Comparison of ENCODE assay signal across 11 cellular contexts in the genomic region with DNA sequence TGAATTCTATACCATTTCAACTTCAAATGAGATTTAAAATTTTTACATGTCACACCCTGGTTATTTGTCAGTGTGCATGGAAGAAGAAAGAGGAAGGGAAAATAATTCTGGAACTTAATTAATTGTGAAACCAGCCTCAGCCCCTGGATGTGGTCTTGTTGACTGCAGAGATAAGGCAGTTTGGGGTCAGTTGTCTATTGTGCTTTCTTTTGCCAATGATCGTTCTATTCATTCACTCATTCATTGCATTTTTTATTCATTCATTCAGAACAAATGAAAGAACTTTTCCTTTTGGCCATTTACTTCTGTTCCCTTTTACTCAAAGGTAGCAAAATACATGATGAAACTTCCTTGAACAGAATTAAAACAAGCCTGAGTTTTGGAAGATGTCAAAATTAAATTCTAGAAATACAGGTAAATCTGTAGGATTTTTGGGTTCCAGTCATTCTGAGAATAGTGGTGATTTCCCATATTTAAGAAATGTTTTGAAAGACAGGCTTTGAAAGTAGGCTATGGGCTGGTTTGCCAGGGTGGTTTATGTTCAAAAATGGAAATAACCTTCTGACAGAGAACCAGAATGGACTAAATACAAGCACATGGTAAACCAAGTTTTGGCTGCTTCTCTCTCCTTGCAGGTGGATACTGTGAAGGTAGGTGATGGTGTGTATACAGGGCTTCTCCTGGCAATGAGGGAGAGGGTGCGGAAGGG. TPM values are rescaled to one million over a fixed set of nuclear protein-coding genes. Genes with fewer than 3 reads are reported as not detected.
A peak's percentile ranks its signal among the peaks of the same experiment; 100 is the strongest.
DNase-seq lines count a peak whose midpoint lies in the region; ATAC-seq, FAIRE-seq and TF ChIP-seq lines count a peak whose summit lies in the region.
"Had no signal": no experiment of that assay in that cellular context is flagged by ENCODE, and none has a peak within 500 bp of the region (broad histone marks: within the 10 kb centered on the region; RNA-seq: fewer than 3 reads in every experiment).

No MANE protein-coding gene starts in this region.

- no peaks in the 10 kb centered on the region for H3K9me3 Mint-ChIP-seq in endothelial cell (ENCODE audit: unreplicated experiment)

- H4K20me1 ChIP-seq in HepG2 (ENCODE audit: insufficient read depth, low read length) = no peaks in the 10 kb centered on the region
- H4K20me1 ChIP-seq in GM23248 (ENCODE audit: insufficient read depth) = no peaks in the 10 kb centered on the region

- H3K9ac ChIP-seq in HepG2 (ENCODE audit: insufficient read depth, low read depth, low read length) (no peak overlapping the region), GM23248 (no peak overlapping the region)

- H3K36me3 ChIP-seq in HepG2 (replicated peaks in 1 of 2; ENCODE audit: control insufficient read depth in 1 of 2, insufficient read depth in 2 of 2, low read length in 2 of 2) (no peaks in the 10 kb centered on the region), GM23248 (ENCODE audit: low read depth) (no peaks in the 10 kb centered on the region)

- H3K36me3 Mint-ChIP-seq in endothelial cell (ENCODE audit: low read depth, unreplicated experiment) = no peaks in the 10 kb centered on the region

- no peaks in the 10 kb centered on the region for H3K27me3 Mint-ChIP-seq in endothelial cell (ENCODE audit: unreplicated experiment)

- H3K27me3 ChIP-seq in HepG2 (ENCODE audit: control insufficient read depth in 1 of 2, insufficient read depth in 2 of 2, low read length in 2 of 2) (no peaks in the 10 kb centered on the region; a peak in 1 of 5 replicates), GM23248 (replicated peaks; ENCODE audit: insufficient read depth) (no peaks in the 10 kb centered on the region)

- H3K4me1 ChIP-seq in HepG2 (ENCODE audit: insufficient read depth, low read length) (no peaks in the 10 kb centered on the region), GM23248 (ENCODE audit: insufficient read depth) (no peaks in the 10 kb centered on the region)
- H3K4me1 ChIP-seq: foreskin keratinocyte had no signal

- TF ChIP-seq CTCF in GM12865 (IDR thresholded peaks at IDR 0.05; ENCODE audit: insufficient read depth, low read depth, low read length, missing control alignments) (no peak), HepG2 (CRISPR knock-in tag; IDR thresholded peaks at IDR 0.05) (no peak), endothelial cell (IDR thresholded peaks at IDR 0.05; ENCODE audit: unreplicated experiment) (no peak)

- H3K9me2 ChIP-seq in GM23248 (ENCODE audit: insufficient read depth) = no peaks in the 10 kb centered on the region

- TF ChIP-seq RAD21 in HepG2 (CRISPR knock-in tag; IDR thresholded peaks at IDR 0.05) = no peak

- no peak overlapping the region for H3K27ac Mint-ChIP-seq in endothelial cell (ENCODE audit: unreplicated experiment)

- no peak for FAIRE-seq in HepG2 (lab: Jason Lieb, UNC)
- FAIRE-seq: G401.6 had no signal

- H3K9me3 ChIP-seq in HepG2 (ENCODE audit: low read length) = no peaks in the 10 kb centered on the region
- H3K9me3 ChIP-seq in GM23248 (ENCODE audit: low read depth) = no peaks in the 10 kb centered on the region

- 45% methylated on average over 2 of the region's 2 CpGs for WGBS in HepG2 (ENCODE audit: low lambda C conversion rate)
- WGBS in GM23248 (ENCODE audit: low coverage in 1 of 2, low lambda C conversion rate in 2 of 2, missing lambda C conversion rate in 2 of 2), 2 experiments = 51 to 54% methylated on average over 2 of the region's 2 CpGs

- POLR2A ChIA-PET in HepG2 (lab: Yijun Ruan, JAX) = no interaction called here

- ATAC-seq in GM19035 (IDR thresholded peaks at IDR 0.05; ENCODE audit: unreplicated experiment) (peak; percentile 75), HG02763 (IDR thresholded peaks at IDR 0.05; ENCODE audit: unreplicated experiment) (peak; percentile 60), HepG2 (no peak)
- ATAC-seq: foreskin keratinocyte had no signal

- H3F3A ChIP-seq in GM23248 (ENCODE audit: insufficient read depth) = no peaks in the 10 kb centered on the region

- no peaks in the 10 kb centered on the region for H3K79me2 ChIP-seq in HepG2 (ENCODE audit: insufficient read depth, low read length)
- no peaks in the 10 kb centered on the region for H3K79me2 ChIP-seq in GM23248 (ENCODE audit: insufficient read depth)

- H2AFZ ChIP-seq in HepG2 (ENCODE audit: low read length) = no peak overlapping the region
- H2AFZ ChIP-seq in GM23248 = no peak overlapping the region

- H3K4me3 ChIP-seq in GM12865 (ENCODE audit: low read depth, low read length) = no peak overlapping the region
- H3K4me3 ChIP-seq in HepG2 (replicated peaks in 1 of 3; ENCODE audit: insufficient read depth in 1 of 3, low read depth in 2 of 3, low read length in 3 of 3) = no peak overlapping the region
- no peak overlapping the region for H3K4me3 ChIP-seq in GM23248

- CTCF ChIA-PET in HepG2 (lab: Yijun Ruan, JAX; ENCODE audit: low intra/inter-chr PET ratio, low total read pairs) = no interaction called here

- H3K4me1 Mint-ChIP-seq in endothelial cell (ENCODE audit: unreplicated experiment) = no peaks in the 10 kb centered on the region

- BruUV-seq in HepG2 (replicated peaks; lab: Mats Ljungman, UMichigan) = no TSS peak

- H3K27ac ChIP-seq in HepG2 (ENCODE audit: extremely low read length, insufficient read depth, low read length) = no peak overlapping the region
- no peak overlapping the region for H3K27ac ChIP-seq in GM23248
- H3K27ac ChIP-seq: foreskin keratinocyte had no signal

- H3K4me2 ChIP-seq in HepG2 (ENCODE audit: low read depth, low read length) (no peak overlapping the region), GM23248 (ENCODE audit: unreplicated experiment) (no peak overlapping the region)

- TF ChIP-seq POLR2A in HepG2 (IDR thresholded peaks at IDR 0.05; ENCODE audit: insufficient read depth in 1 of 2, low read depth in 2 of 2, low read length in 2 of 2) = no peak

- TF ChIP-seq EP300 in HepG2 (IDR thresholded peaks at IDR 0.05; ENCODE audit: low read depth in 2 of 2, low read length in 2 of 2) (no peak), HepG2 (CRISPR knock-in tag; IDR thresholded peaks at IDR 0.05; ENCODE audit: borderline replicate concordance) (no peak)

- intact Hi-C loops in HepG2 (cut with micrococcal nuclease; ENCODE audit: unreplicated experiment) = no loop called here

- H3K4me3 Mint-ChIP-seq in endothelial cell (ENCODE audit: unreplicated experiment) = no peak overlapping the region

- in situ Hi-C loops in HepG2 (cut with HindIII; ENCODE audit: extremely low pct_ligation_motif_present, low pct_unique_long_range_greater_than_20kb) (no loop called here), GM23248 (cut with MboI) (no loop called here)

- peak; percentile 63 for DNase-seq in GM12865 (ENCODE audit: low read depth)
- DNase-seq in MV-4-11 (lab: John Stamatoyannopoulos, UW) = peak; percentile 68
- no peak for DNase-seq in COLO668 (lab: John Stamatoyannopoulos, UW; ENCODE audit: unreplicated experiment)
- DNase-seq in HepG2 (ENCODE audit: low spot score) = no peak
- DNase-seq in GM23248 = no peak
- DNase-seq in endothelial cell (ENCODE audit: low spot score) = no peak
- DNase-seq: foreskin keratinocyte, NCI-H510A had no signal

TF ChIP-seq in HepG2, 621 proteins besides CTCF, POLR2A, EP300 and RAD21 (continues in another document):
- TF ChIP-seq PHF20 (CRISPR knock-in tag; IDR thresholded peaks at IDR 0.05) = no peak
- TF ChIP-seq, protein P1, sequence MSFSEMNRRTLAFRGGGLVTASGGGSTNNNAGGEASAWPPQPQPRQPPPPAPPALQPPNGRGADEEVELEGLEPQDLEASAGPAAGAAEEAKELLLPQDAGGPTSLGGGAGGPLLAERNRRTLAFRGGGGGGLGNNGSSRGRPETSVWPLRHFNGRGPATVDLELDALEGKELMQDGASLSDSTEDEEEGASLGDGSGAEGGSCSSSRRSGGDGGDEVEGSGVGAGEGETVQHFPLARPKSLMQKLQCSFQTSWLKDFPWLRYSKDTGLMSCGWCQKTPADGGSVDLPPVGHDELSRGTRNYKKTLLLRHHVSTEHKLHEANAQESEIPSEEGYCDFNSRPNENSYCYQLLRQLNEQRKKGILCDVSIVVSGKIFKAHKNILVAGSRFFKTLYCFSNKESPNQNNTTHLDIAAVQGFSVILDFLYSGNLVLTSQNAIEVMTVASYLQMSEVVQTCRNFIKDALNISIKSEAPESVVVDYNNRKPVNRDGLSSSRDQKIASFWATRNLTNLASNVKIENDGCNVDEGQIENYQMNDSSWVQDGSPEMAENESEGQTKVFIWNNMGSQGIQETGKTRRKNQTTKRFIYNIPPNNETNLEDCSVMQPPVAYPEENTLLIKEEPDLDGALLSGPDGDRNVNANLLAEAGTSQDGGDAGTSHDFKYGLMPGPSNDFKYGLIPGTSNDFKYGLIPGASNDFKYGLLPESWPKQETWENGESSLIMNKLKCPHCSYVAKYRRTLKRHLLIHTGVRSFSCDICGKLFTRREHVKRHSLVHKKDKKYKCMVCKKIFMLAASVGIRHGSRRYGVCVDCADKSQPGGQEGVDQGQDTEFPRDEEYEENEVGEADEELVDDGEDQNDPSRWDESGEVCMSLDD (CRISPR knock-in tag; IDR thresholded peaks at IDR 0.05; ENCODE audit: borderline replicate concordance) = no peak

RNA-seq across cellular contexts. Expression of a gene that starts 35.7 kb away (rescaled TPM):
- total RNA-seq in HepG2 (2016; rRNA removed; fragmentation: Illumina TruSeq; extraction: Trizol) = not detected in 2 replicates
- total RNA-seq in HepG2 (2016; cell fraction: cytosol; rRNA removed; fragmentation: Illumina TruSeq; extraction: Trizol; ENCODE audit: low read depth) = not detected in 2 replicates
- not detected in 2 replicates for total RNA-seq in HepG2 (2016; cell fraction: insoluble cytoplasmic fraction; rRNA removed; fragmentation: Illumina TruSeq; extraction: Trizol)
- not detected in 2 replicates for total RNA-seq in HepG2 (2016; cell fraction: membrane; rRNA removed; fragmentation: Illumina TruSeq; extraction: Trizol)
- total RNA-seq in HepG2 (2016; cell fraction: nucleus; rRNA removed; fragmentation: Illumina TruSeq; extraction: Trizol) = not detected in 2 replicates
- polyA plus RNA-seq in HepG2 (2011; rRNA removed) = not detected in 2 replicates
- polyA plus RNA-seq in HepG2 (2011; cell fraction: cytosol; rRNA removed) = 0.01 TPM in 1 of 2 replicates, not detected in the other
- polyA plus RNA-seq in HepG2 (2011; cell fraction: nucleus; rRNA removed) = not detected in 2 replicates
- not detected in 2 replicates for polyA plus RNA-seq in HepG2 (2012)
- not detected in 2 replicates for polyA plus RNA-seq in HepG2 (2016; cell fraction: cytosol; fragmentation: Illumina TruSeq; extraction: Trizol; ENCODE audit: low read depth)
- polyA plus RNA-seq in HepG2 (2016; cell fraction: insoluble cytoplasmic fraction; fragmentation: Illumina TruSeq; extraction: Trizol; ENCODE audit: low read depth) = not detected in 2 replicates
- polyA plus RNA-seq in HepG2 (2016; cell fraction: membrane; fragmentation: Illumina TruSeq; extraction: Trizol; ENCODE audit: low read depth) = not detected in 2 replicates
- not detected in 2 replicates for polyA plus RNA-seq in HepG2 (2016; cell fraction: nucleus; fragmentation: Illumina TruSeq; extraction: Trizol; ENCODE audit: insufficient read depth, low read depth)
- polyA minus RNA-seq in HepG2 (2011; rRNA and poly(A)+ RNA removed; ENCODE audit: low replicate concordance) = 0.07 TPM in 1 of 2 replicates, not detected in the other
- polyA minus RNA-seq in HepG2 (2011; cell fraction: cytosol; rRNA and poly(A)+ RNA removed) = not detected in 2 replicates
- polyA minus RNA-seq in HepG2 (2011; cell fraction: nucleus; rRNA and poly(A)+ RNA removed) = not detected in 2 replicates
- under 0.01 TPM in 1 of 2 replicates, not detected in the other for total RNA-seq in GM23248 (2014; rRNA removed; shearing (Covaris generic))
- polyA plus RNA-seq in GM23248 (2016; fragmentation: Nextera tagmentation; extraction: Ambion mirVana) = 0.14 TPM in 1 of 2 replicates, not detected in the other
- total RNA-seq in endothelial cell (ENCODE audit: unreplicated experiment) = 0.18 TPM

Comparison
In these comparisons a context has a peak if more than half of its experiments do, and no peak if none do; other contexts are left out.
1. DNase-seq: peak in GM12865 (single experiment) and MV-4-11 (single experiment); none in COLO668 (single experiment), HepG2 (single experiment), GM23248 (single experiment) and endothelial cell (single experiment).